In genomic region chr15:66293085-66293418, GRCh38 we compare ENCODE assay signal across 1 cellular context.
A peak's percentile ranks its signal among the peaks of the same experiment; 100 is the strongest.
TF ChIP-seq lines count a peak whose summit lies in the region.

No MANE protein-coding gene starts in this region.

TF ChIP-seq in K562, 482 proteins besides CTCF, POLR2A, EP300 and RAD21 (continued from another document):
- TF ChIP-seq MNT (conservative IDR thresholded peaks at IDR 0.05) (0 out of 4 replicates have a peak, but pooled peaks of 1 of the 2 experiments have one; percentile 21), ZNF583 (CRISPR knock-in tag; IDR thresholded peaks at IDR 0.05) (no peak), THAP7 (CRISPR knock-in tag; IDR thresholded peaks at IDR 0.05) (no peak), XRCC3 (IDR thresholded peaks at IDR 0.05) (no peak), HMG20A (CRISPR knock-in tag; conservative IDR thresholded peaks at IDR 0.05) (no peak), TEAD1 (CRISPR knock-in tag; IDR thresholded peaks at IDR 0.05) (no peak), MITF (IDR thresholded peaks at IDR 0.05) (no peak), ZZZ3 (IDR thresholded peaks at IDR 0.05) (no peak), ZNF512 (tag; IDR thresholded peaks at IDR 0.05) (peak; percentile 2; the same call in 1 of the 2 replicates), ETV6 (IDR thresholded peaks at IDR 0.05; ENCODE audit: borderline replicate concordance in 1 of 2, low read depth in 2 of 2, low read length in 1 of 2) (no peak), ETV6 (CRISPR knock-in tag; IDR thresholded peaks at IDR 0.05; ENCODE audit: borderline replicate concordance) (no peak), GTF2F1 (IDR thresholded peaks at IDR 0.05; ENCODE audit: low read depth, low read length) (no peak), HEY1 (CRISPR knock-in tag; IDR thresholded peaks at IDR 0.05; ENCODE audit: borderline replicate concordance) (no peak), ZNF212 (CRISPR knock-in tag; IDR thresholded peaks at IDR 0.05) (no peak), EP400 (IDR thresholded peaks at IDR 0.05) (0 out of 2 replicates have a peak, but pooled peaks have one; percentile 26), HDAC3 (IDR thresholded peaks at IDR 0.05; ENCODE audit: borderline replicate concordance, partially characterized antibody) (no peak), ZBTB40 (IDR thresholded peaks at IDR 0.05) (peak; percentile 47), ZBTB40 (CRISPR knock-in tag; IDR thresholded peaks at IDR 0.05) (no peak), GTF2B (IDR thresholded peaks at IDR 0.05; ENCODE audit: extremely low read depth, insufficient read length) (no peak), ZFP36 (IDR thresholded peaks at IDR 0.05; ENCODE audit: low read depth, low read length, partially characterized antibody) (no peak), JUND (IDR thresholded peaks at IDR 0.05; ENCODE audit: borderline replicate concordance, low read depth, low read length) (no peak), JUND (tag; IDR thresholded peaks at IDR 0.05; ENCODE audit: borderline replicate concordance, low read depth, low read length) (no peak), CHD1 (IDR thresholded peaks at IDR 0.05; ENCODE audit: low read length) (no peak), HMGN3 (IDR thresholded peaks at IDR 0.05; ENCODE audit: borderline replicate concordance, extremely low read depth, insufficient read length, low read depth, low read length) (no peak)
